ENCODE assay signal across 11 cellular contexts in the genomic region with DNA sequence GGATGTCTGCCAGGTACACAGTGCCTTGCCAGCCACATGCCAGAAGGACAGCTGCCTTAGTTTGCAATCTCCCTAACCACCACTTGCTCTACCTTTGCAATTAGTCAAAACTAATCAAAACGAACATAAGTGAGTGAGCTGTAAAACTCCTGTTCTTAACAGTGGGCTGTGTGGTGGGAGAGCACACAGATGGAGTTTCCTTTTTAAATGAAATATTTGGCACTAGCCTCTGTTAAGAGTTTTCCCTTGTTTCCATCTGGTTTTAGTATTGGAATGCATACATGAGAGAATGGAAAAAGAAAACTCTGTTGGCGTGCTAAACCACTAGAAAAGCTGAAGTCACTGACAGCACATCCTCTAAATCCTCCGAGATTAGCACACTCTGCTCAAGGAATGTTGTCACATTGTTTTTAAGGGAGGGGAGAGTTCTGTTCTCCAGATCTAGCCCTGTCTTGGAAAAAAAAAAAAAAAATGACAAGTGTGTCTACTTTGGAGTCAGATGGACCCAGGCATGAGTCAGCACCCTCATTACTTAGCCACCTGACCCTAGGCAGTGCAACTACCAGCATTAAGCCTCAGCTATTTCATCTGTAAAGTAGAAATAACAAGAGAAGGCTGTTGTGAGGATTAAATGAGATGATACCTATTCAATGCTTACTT.
DNase-seq lines count a peak whose midpoint lies in the region; ATAC-seq and TF ChIP-seq lines count a peak whose summit lies in the region.
"Had no signal": no experiment of that assay in that cellular context is flagged by ENCODE, and none has a peak within 500 bp of the region (broad histone marks: within the 10 kb centered on the region; RNA-seq: fewer than 3 reads in every experiment).

No MANE protein-coding gene starts in this region.

- TF ChIP-seq POLR2A in body of pancreas (IDR thresholded peaks at IDR 0.05) (no peak), stomach (IDR thresholded peaks at IDR 0.05) (no peak)

- H3K23ac ChIP-seq in H9 (ENCODE audit: insufficient read length, low read depth, low read length) = no peak overlapping the region

- no CpG with 5 or more reads among the region's 3 CpGs for WGBS in H9 (ENCODE audit: extremely low coverage, insufficient read length, low lambda C conversion rate)
- 8 to 9% methylated on average over 3 of the region's 3 CpGs for WGBS in body of pancreas, 2 donors
- WGBS in stomach, 5 donors = 17 to 25% (median 18%) methylated on average over 3 of the region's 3 CpGs

- no peak overlapping the region for H2BK120ac ChIP-seq in H9 (ENCODE audit: low read depth, low read length, poor library complexity, severe bottlenecking)

- H3K27ac Mint-ChIP-seq in H9 = peak overlapping the region in 2 of 3 experiments; percentile 2 to 79; a peak in 2 of 7 replicates
- H3K27ac Mint-ChIP-seq: stimulated activated naive CD8-positive, alpha-beta T cell treated with anti-CD3 and anti-CD28 coated beads, Interleukin-15, Interleukin-2, amounts not matched to agents 100 ng/mL and 50 ng/mL, for 24 hours had no signal

- H3K9ac ChIP-seq in H9 (ENCODE audit: extremely low read depth, insufficient read length, low read length) = no peak overlapping the region

- H3K4me3 Mint-ChIP-seq in H9 = no peak overlapping the region
- H3K4me3 Mint-ChIP-seq: stimulated activated naive CD8-positive, alpha-beta T cell treated with anti-CD3 and anti-CD28 coated beads, Interleukin-15, Interleukin-2, amounts not matched to agents 100 ng/mL and 50 ng/mL, for 24 hours had no signal

- no peak overlapping the region for H2AFZ ChIP-seq in H9 (ENCODE audit: low read length)

- H3K56ac ChIP-seq in H9 (ENCODE audit: insufficient read length, low read depth, low read length) = no peak overlapping the region

- H3K4ac ChIP-seq in H9 (ENCODE audit: low read depth, low read length) = no peak overlapping the region

- H3K4me1 ChIP-seq in H9 (ENCODE audit: insufficient read depth, low read length) (no peaks in the 10 kb centered on the region), body of pancreas (peaks cover 47% of the 10 kb centered on the region), stomach (peaks cover 11 to 38% (median 26%) of the 10 kb centered on the region in 4 donors)

- H3K36me3 Mint-ChIP-seq in H9 (ENCODE audit: insufficient read depth in 1 of 3, low read depth in 3 of 3) = no peaks in the 10 kb centered on the region

- H3K4me3 ChIP-seq in body of pancreas = no peak overlapping the region
- no peak overlapping the region for H3K4me3 ChIP-seq in stomach
- H3K4me3 ChIP-seq: Peyer's patch had no signal

- no peaks in the 10 kb centered on the region for H3K79me2 ChIP-seq in H9 (ENCODE audit: insufficient read depth, low read length)

- DNase-seq in H9 (no peak), body of pancreas (peak; percentile 55 to 72 (median 67)), islet precursor cell (peak; percentile 87), stomach (peak; percentile 37), NCI-H2107 treated with DMSO at 0.1 percent for 48 hours (lab: John Stamatoyannopoulos, UW; ENCODE audit: unreplicated experiment) (no peak), SHP77 treated with DMSO at 0.1 percent for 48 hours (lab: John Stamatoyannopoulos, UW) (no peak), NOMO-1 treated with dmso at 0.1 percent for 144 hours (lab: John Stamatoyannopoulos, UW; ENCODE audit: unreplicated experiment) (no peak)
- DNase-seq: activated effector memory CD4-positive, alpha-beta T cell treated with anti-CD3 and anti-CD28 coated beads, Interleukin-2, amount 50 U/mL, for 16 hours had no signal

- H3K4me1 Mint-ChIP-seq in H9 = peaks cover 3 to 10% of the 10 kb centered on the region in 2 experiments

- no peak overlapping the region for H2AK5ac ChIP-seq in H9 (ENCODE audit: insufficient read length, low read length)

- no peaks in the 10 kb centered on the region for H3K27me3 ChIP-seq in H9 (ENCODE audit: insufficient read depth, low read length)
- H3K27me3 ChIP-seq in body of pancreas = no peaks in the 10 kb centered on the region
- no peaks in the 10 kb centered on the region for H3K27me3 ChIP-seq in stomach
- H3K27me3 ChIP-seq: Peyer's patch had no signal

- no peaks in the 10 kb centered on the region for H4K20me1 ChIP-seq in H9 (ENCODE audit: control insufficient read depth, insufficient read depth, insufficient read length)

- H3K36me3 ChIP-seq in body of pancreas (replicated peaks in 1 of 2; ENCODE audit: insufficient read depth in 1 of 2, low read depth in 2 of 2) (no peaks in the 10 kb centered on the region), stomach (no peaks in the 10 kb centered on the region)
- H3K36me3 ChIP-seq: Peyer's patch had no signal

- H3K27me3 Mint-ChIP-seq in H9 (ENCODE audit: low read depth) = no peaks in the 10 kb centered on the region

- no peak for TF ChIP-seq CTCF in H9 (conservative IDR thresholded peaks at IDR 0.05)
- TF ChIP-seq CTCF in body of pancreas (IDR thresholded peaks at IDR 0.05) = peak in 1 of 7 experiments; percentile 11
- TF ChIP-seq CTCF in stomach (IDR thresholded peaks at IDR 0.05) = no peak

- no peaks in the 10 kb centered on the region for H3K9me3 ChIP-seq in H9 (ENCODE audit: control insufficient read depth, low read depth, low read length)
- H3K9me3 ChIP-seq in body of pancreas = no peaks in the 10 kb centered on the region
- no peaks in the 10 kb centered on the region for H3K9me3 ChIP-seq in stomach
- H3K9me3 ChIP-seq: Peyer's patch had no signal

- no peaks in the 10 kb centered on the region for H3K9me3 Mint-ChIP-seq in H9
- H3K9me3 Mint-ChIP-seq: stimulated activated naive CD8-positive, alpha-beta T cell treated with anti-CD3 and anti-CD28 coated beads, Interleukin-15, Interleukin-2, amounts not matched to agents 100 ng/mL and 50 ng/mL, for 24 hours had no signal

- H3K79me1 ChIP-seq in H9 (ENCODE audit: insufficient read depth, low read depth, low read length, poor library complexity, severe bottlenecking) = no peaks in the 10 kb centered on the region

- H3K14ac ChIP-seq in H9 (ENCODE audit: insufficient read depth, low read length) = no peak overlapping the region

- no peak overlapping the region for H3K27ac ChIP-seq in H9 (ENCODE audit: insufficient read length, low read depth, low read length)
- peak overlapping the region in 3 of 4 donors; percentile 58 to 83 (median 70) for H3K27ac ChIP-seq in body of pancreas
- peak overlapping the region in 4 of 5 donors; percentile 43 to 73 (median 65) for H3K27ac ChIP-seq in stomach

- no peak overlapping the region for H4K8ac ChIP-seq in H9 (replicated peaks; ENCODE audit: insufficient read length, low read depth, low read length)

- H2BK5ac ChIP-seq in H9 (ENCODE audit: insufficient read length, low read length) = no peak overlapping the region

- H4K5ac ChIP-seq in H9 (ENCODE audit: insufficient read length, low read depth, low read length) = no peak overlapping the region

- H3K18ac ChIP-seq in H9 (ENCODE audit: insufficient read length, low read depth, low read length) = no peak overlapping the region

- H4K91ac ChIP-seq in H9 (ENCODE audit: insufficient read length, low read depth, low read length) = no peak overlapping the region

- TF ChIP-seq EP300 in stomach (IDR thresholded peaks at IDR 0.05) = no peak

- H3K23me2 ChIP-seq in H9 (ENCODE audit: insufficient read length, low read depth, low read length, poor library complexity, severe bottlenecking) = no peaks in the 10 kb centered on the region

- no peak overlapping the region for H2BK12ac ChIP-seq in H9 (ENCODE audit: insufficient read length, low read depth, low read length)

- no peak overlapping the region for H3T11ph ChIP-seq in H9 (ENCODE audit: low read length)

- intact Hi-C loops in body of pancreas (cut with DNase I) = no loop called here
- intact Hi-C loops in stomach (cut with DNase I; ENCODE audit: low total_unique reads) = no loop called here

- no peak overlapping the region for H3K4me2 ChIP-seq in H9 (ENCODE audit: insufficient read depth, insufficient read length, low read length)

- peak; percentile 81 for ATAC-seq in body of pancreas
- ATAC-seq in HG02938 (IDR thresholded peaks at IDR 0.05; ENCODE audit: unreplicated experiment) = no peak

- H2BK20ac ChIP-seq in H9 (ENCODE audit: low read depth, low read length, poor library complexity, severe bottlenecking) = no peak overlapping the region

- no peak overlapping the region for H2BK15ac ChIP-seq in H9 (ENCODE audit: low read depth, low read length)

Comparison
In these comparisons a context has a peak if more than half of its experiments do, and no peak if none do; other contexts are left out.
1. DNase-seq: peak in body of pancreas (4 of 4), islet precursor cell (single experiment) and stomach (single experiment); none in H9 (single experiment), NCI-H2107 treated with DMSO at 0.1 percent for 48 hours (single experiment), SHP77 treated with DMSO at 0.1 percent for 48 hours (single experiment) and NOMO-1 treated with dmso at 0.1 percent for 144 hours (single experiment).